ENCODE assay signal across 14 cellular contexts in genomic region chr6:20207096-20207454, GRCh38. TPM values are rescaled to one million over a fixed set of nuclear protein-coding genes. Genes with fewer than 3 reads are reported as not detected.
DNase-seq lines count a peak whose midpoint lies in the region; ATAC-seq and TF ChIP-seq lines count a peak whose summit lies in the region.
"Had no signal": no experiment of that assay in that cellular context is flagged by ENCODE, and none has a peak within 500 bp of the region (broad histone marks: within the 10 kb centered on the region; RNA-seq: fewer than 3 reads in every experiment).

No MANE protein-coding gene starts in this region.

- H3K9me3 ChIP-seq in PC-3 (ENCODE audit: low read length), result no peaks in the 10 kb centered on the region
- H3K9me3 ChIP-seq: A549, tibial artery had no signal

- H2AFZ ChIP-seq in PC-3 (ENCODE audit: low read length), result no peak overlapping the region
- H2AFZ ChIP-seq: GM23248 had no signal

- intact Hi-C loops in activated T-helper 2 cell treated with anti-CD3 and anti-CD28 coated beads, Interferon-gamma antibody, Interleukin-2, Interleukin-4, amounts not matched to agents 10 μg/mL and 5 μg/mL and 100 μg/mL, durations not matched to agents 14 hours and 24 hours and 36 hours (cut with micrococcal nuclease), result loop anchor here (10.0 kb wide), 1 partner anchor 1858 kb away; no protein-coding TSS in a partner anchor
- intact Hi-C loops in PC-3 (cut with micrococcal nuclease), result no loop called here
- intact Hi-C loops in Right ventricle myocardium superior (cut with DNase I), result no loop called here

- peaks cover 72% of the 10 kb centered on the region for H3K4me1 Mint-ChIP-seq in T-helper 2 cell treated with Interferon-gamma antibody and Interleukin-4, amounts not matched to agents 5 μg/mL and 100 μg/mL, for 36 hours (ENCODE audit: low read depth)
- peaks cover 67% of the 10 kb centered on the region for H3K4me1 Mint-ChIP-seq in activated T-helper 2 cell treated with anti-CD3 and anti-CD28 coated beads, Interferon-gamma antibody, Interleukin-2, Interleukin-4, amounts not matched to agents 10 μg/mL and 5 μg/mL and 100 μg/mL, durations not matched to agents 14 hours and 24 hours and 36 hours (ENCODE audit: low read depth)

- no peaks in the 10 kb centered on the region for H3K27me3 Mint-ChIP-seq in T-helper 2 cell treated with Interferon-gamma antibody and Interleukin-4, amounts not matched to agents 5 μg/mL and 100 μg/mL, for 36 hours (ENCODE audit: low read depth)
- no peaks in the 10 kb centered on the region for H3K27me3 Mint-ChIP-seq in activated T-helper 2 cell treated with anti-CD3 and anti-CD28 coated beads, Interferon-gamma antibody, Interleukin-2, Interleukin-4, amounts not matched to agents 10 μg/mL and 5 μg/mL and 100 μg/mL, durations not matched to agents 14 hours and 24 hours and 36 hours (ENCODE audit: low read depth)

- H3K4me1 ChIP-seq in rectal smooth muscle tissue (ENCODE audit: control insufficient read depth, insufficient read depth, low read length) (peaks cover 14% of the 10 kb centered on the region), PC-3 (ENCODE audit: insufficient read depth, low read length) (peaks cover 23% of the 10 kb centered on the region)

- H3K4me3 Mint-ChIP-seq in T-helper 2 cell treated with Interferon-gamma antibody and Interleukin-4, amounts not matched to agents 5 μg/mL and 100 μg/mL, for 36 hours, result peak overlapping the region; percentile 88
- peak overlapping the region; percentile 83 for H3K4me3 Mint-ChIP-seq in activated T-helper 2 cell treated with anti-CD3 and anti-CD28 coated beads, Interferon-gamma antibody, Interleukin-2, Interleukin-4, amounts not matched to agents 10 μg/mL and 5 μg/mL and 100 μg/mL, durations not matched to agents 14 hours and 24 hours and 36 hours (ENCODE audit: low read depth)

- H3K36me3 ChIP-seq in rectal smooth muscle tissue (ENCODE audit: control insufficient read depth, insufficient read depth, low read length) (no peaks in the 10 kb centered on the region), PC-3 (ENCODE audit: low read depth, low read length) (no peaks in the 10 kb centered on the region)
- H3K36me3 ChIP-seq: tibial artery had no signal

- CTCF ChIA-PET in PC-3 (lab: Charles Lee), result no interaction called here

- H3F3A ChIP-seq in PC-3 (ENCODE audit: low read length, unreplicated experiment), result peaks cover 8% of the 10 kb centered on the region

- POLR2A ChIA-PET in PC-3 (lab: Charles Lee; ENCODE audit: unreplicated experiment), result no interaction called here

- TF ChIP-seq CTCF in HL-60 (IDR thresholded peaks at IDR 0.05; ENCODE audit: insufficient read depth, low read length) (no peak), PC-3 (conservative IDR thresholded peaks at IDR 0.05; ENCODE audit: low read depth, low read length) (no peak)

- H3K79me2 ChIP-seq in PC-3 (ENCODE audit: low read length), result peaks cover 81% of the 10 kb centered on the region

- H4K20me1 ChIP-seq in PC-3 (ENCODE audit: low read length), result no peaks in the 10 kb centered on the region

- H3K27ac Mint-ChIP-seq in T-helper 2 cell treated with Interferon-gamma antibody and Interleukin-4, amounts not matched to agents 5 μg/mL and 100 μg/mL, for 36 hours, result peak overlapping the region; percentile 96
- peak overlapping the region; percentile 94 for H3K27ac Mint-ChIP-seq in activated T-helper 2 cell treated with anti-CD3 and anti-CD28 coated beads, Interferon-gamma antibody, Interleukin-2, Interleukin-4, amounts not matched to agents 10 μg/mL and 5 μg/mL and 100 μg/mL, durations not matched to agents 14 hours and 24 hours and 36 hours

- no peaks in the 10 kb centered on the region for H3K27me3 ChIP-seq in HL-60 (ENCODE audit: insufficient read depth, poor library complexity, severe bottlenecking)
- H3K27me3 ChIP-seq in rectal smooth muscle tissue (ENCODE audit: control insufficient read depth, insufficient read depth, low read length), result no peaks in the 10 kb centered on the region
- H3K27me3 ChIP-seq in PC-3 (ENCODE audit: low read length), result no peaks in the 10 kb centered on the region
- H3K27me3 ChIP-seq: tibial artery had no signal

- H3K4me3 ChIP-seq in HL-60 (replicated peaks; ENCODE audit: insufficient read depth, low read length), result peak overlapping the region; percentile 12
- peak overlapping the region; percentile 22 for H3K4me3 ChIP-seq in rectal smooth muscle tissue (ENCODE audit: low read length)
- no peak overlapping the region for H3K4me3 ChIP-seq in PC-3 (ENCODE audit: low read length)
- H3K4me3 ChIP-seq: A549, GM23248, tibial artery had no signal

- DNase-seq in T-helper 2 cell treated with Interferon-gamma antibody and Interleukin-4, amounts not matched to agents 5 μg/mL and 100 μg/mL, for 36 hours (ENCODE audit: low spot score), result no peak
- DNase-seq in T-helper 2 cell, result no peak
- DNase-seq in HL-60 (ENCODE audit: low read depth in 1 of 2, low spot score in 1 of 2), result peak in 1 of 2 experiments; percentile 29
- DNase-seq in activated T-helper 2 cell treated with anti-CD3 and anti-CD28 coated beads, Interferon-gamma antibody, Interleukin-2, Interleukin-4, amounts not matched to agents 10 μg/mL and 5 μg/mL and 100 μg/mL, durations not matched to agents 14 hours and 24 hours and 36 hours (ENCODE audit: low spot score), result no peak
- no peak for DNase-seq in PC-3
- DNase-seq in globus pallidus (ENCODE audit: low spot score), result no peak
- DNase-seq in Right ventricle myocardium superior, result no peak
- DNase-seq: DMS79 treated with DMSO at 0.1 percent for 48 hours, GM23248, left cardiac atrium, NCI-H345, tibial artery had no signal

- no peaks in the 10 kb centered on the region for H3K9me3 Mint-ChIP-seq in T-helper 2 cell treated with Interferon-gamma antibody and Interleukin-4, amounts not matched to agents 5 μg/mL and 100 μg/mL, for 36 hours
- no peaks in the 10 kb centered on the region for H3K9me3 Mint-ChIP-seq in activated T-helper 2 cell treated with anti-CD3 and anti-CD28 coated beads, Interferon-gamma antibody, Interleukin-2, Interleukin-4, amounts not matched to agents 10 μg/mL and 5 μg/mL and 100 μg/mL, durations not matched to agents 14 hours and 24 hours and 36 hours

- ATAC-seq in PC-3 (no peak), Right ventricle myocardium superior (ENCODE audit: poor library complexity) (no peak)
- ATAC-seq: A549, left cardiac atrium had no signal

- BruUV-seq in PC-3 (replicated peaks; lab: Mats Ljungman, UMichigan), result no TSS peak

- H3K27ac ChIP-seq in HL-60 (replicated peaks), result peak overlapping the region; percentile 92
- H3K27ac ChIP-seq in rectal smooth muscle tissue (ENCODE audit: low read depth, low read length), result no peak overlapping the region
- H3K27ac ChIP-seq in PC-3 (ENCODE audit: low read length), result no peak overlapping the region
- H3K27ac ChIP-seq: A549, GM23248, tibial artery had no signal

- no peaks in the 10 kb centered on the region for H3K9me2 ChIP-seq in PC-3 (replicated peaks; ENCODE audit: low read length)

- no peak overlapping the region for H3K4me2 ChIP-seq in PC-3 (ENCODE audit: low read length)
- H3K4me2 ChIP-seq: A549 had no signal

- H3K9ac ChIP-seq in rectal smooth muscle tissue (ENCODE audit: low read length) (no peak overlapping the region), PC-3 (ENCODE audit: low read length) (no peak overlapping the region)
- H3K9ac ChIP-seq: GM23248 had no signal

- H3K36me3 Mint-ChIP-seq in T-helper 2 cell treated with Interferon-gamma antibody and Interleukin-4, amounts not matched to agents 5 μg/mL and 100 μg/mL, for 36 hours (ENCODE audit: low read depth), result peaks cover 16% of the 10 kb centered on the region
- peaks cover 24% of the 10 kb centered on the region for H3K36me3 Mint-ChIP-seq in activated T-helper 2 cell treated with anti-CD3 and anti-CD28 coated beads, Interferon-gamma antibody, Interleukin-2, Interleukin-4, amounts not matched to agents 10 μg/mL and 5 μg/mL and 100 μg/mL, durations not matched to agents 14 hours and 24 hours and 36 hours (ENCODE audit: low read depth)

RNA-seq across cellular contexts. Expression of gene MBOAT1, which starts 5.2 kb away (rescaled TPM):
- total RNA-seq in activated T-helper 2 cell treated with anti-CD3 and anti-CD28 coated beads, Interferon-gamma antibody, Interleukin-2, Interleukin-4, amounts not matched to agents 10 μg/mL and 5 μg/mL and 100 μg/mL, durations not matched to agents 14 hours and 24 hours and 36 hours, result 32.8 and 33.8 TPM in 2 replicates
- 8.4 and 10.3 TPM in 2 replicates for total RNA-seq in PC-3 (2014; rRNA removed)
- total RNA-seq in Right ventricle myocardium superior, result 5.2 TPM
